In the genomic region with DNA sequence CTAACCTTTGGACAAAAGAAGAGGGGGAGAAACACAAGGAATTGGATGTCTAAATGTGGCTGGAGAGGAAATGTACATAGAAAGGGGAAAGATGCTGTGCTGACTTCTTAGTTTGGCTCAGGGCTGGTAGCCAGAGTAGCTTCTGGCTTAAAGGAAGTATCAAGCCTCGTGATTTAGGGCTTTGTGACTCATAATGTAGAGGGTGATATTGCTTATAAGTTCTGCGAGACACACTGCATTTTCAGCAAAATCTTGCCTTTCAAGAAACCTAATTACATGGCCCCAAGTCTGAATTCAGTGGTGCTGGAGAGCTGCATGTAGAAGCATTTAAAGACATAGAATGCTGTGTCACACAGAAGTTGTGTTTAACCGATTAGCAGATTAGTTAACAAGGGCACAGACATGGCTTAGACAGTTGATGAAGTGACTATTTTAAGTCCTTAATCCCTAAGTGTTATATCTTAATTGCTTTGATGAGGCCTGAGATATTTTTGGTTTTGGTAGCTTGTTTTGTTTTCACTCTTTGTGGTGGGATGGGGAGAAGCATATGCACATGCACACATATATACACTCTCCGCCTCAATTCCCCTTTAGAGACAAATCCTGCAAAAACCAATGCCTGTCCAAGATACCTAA, we compare ENCODE assay signal across 1 cellular context.
TF ChIP-seq lines count a peak whose summit lies in the region.

No MANE protein-coding gene starts in this region.

TF ChIP-seq in GM12878, 131 proteins besides CTCF, POLR2A, EP300 and RAD21 (continued from another document and continues in another):
- TF ChIP-seq, protein P1, sequence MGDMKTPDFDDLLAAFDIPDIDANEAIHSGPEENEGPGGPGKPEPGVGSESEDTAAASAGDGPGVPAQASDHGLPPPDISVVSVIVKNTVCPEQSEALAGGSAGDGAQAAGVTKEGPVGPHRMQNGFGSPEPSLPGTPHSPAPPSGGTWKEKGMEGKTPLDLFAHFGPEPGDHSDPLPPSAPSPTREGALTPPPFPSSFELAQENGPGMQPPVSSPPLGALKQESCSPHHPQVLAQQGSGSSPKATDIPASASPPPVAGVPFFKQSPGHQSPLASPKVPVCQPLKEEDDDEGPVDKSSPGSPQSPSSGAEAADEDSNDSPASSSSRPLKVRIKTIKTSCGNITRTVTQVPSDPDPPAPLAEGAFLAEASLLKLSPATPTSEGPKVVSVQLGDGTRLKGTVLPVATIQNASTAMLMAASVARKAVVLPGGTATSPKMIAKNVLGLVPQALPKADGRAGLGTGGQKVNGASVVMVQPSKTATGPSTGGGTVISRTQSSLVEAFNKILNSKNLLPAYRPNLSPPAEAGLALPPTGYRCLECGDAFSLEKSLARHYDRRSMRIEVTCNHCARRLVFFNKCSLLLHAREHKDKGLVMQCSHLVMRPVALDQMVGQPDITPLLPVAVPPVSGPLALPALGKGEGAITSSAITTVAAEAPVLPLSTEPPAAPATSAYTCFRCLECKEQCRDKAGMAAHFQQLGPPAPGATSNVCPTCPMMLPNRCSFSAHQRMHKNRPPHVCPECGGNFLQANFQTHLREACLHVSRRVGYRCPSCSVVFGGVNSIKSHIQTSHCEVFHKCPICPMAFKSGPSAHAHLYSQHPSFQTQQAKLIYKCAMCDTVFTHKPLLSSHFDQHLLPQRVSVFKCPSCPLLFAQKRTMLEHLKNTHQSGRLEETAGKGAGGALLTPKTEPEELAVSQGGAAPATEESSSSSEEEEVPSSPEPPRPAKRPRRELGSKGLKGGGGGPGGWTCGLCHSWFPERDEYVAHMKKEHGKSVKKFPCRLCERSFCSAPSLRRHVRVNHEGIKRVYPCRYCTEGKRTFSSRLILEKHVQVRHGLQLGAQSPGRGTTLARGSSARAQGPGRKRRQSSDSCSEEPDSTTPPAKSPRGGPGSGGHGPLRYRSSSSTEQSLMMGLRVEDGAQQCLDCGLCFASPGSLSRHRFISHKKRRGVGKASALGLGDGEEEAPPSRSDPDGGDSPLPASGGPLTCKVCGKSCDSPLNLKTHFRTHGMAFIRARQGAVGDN (IDR thresholded peaks at IDR 0.05), result 0 out of 2 replicates have a peak, but pooled peaks have one; percentile 29
- TF ChIP-seq GABPA (IDR thresholded peaks at IDR 0.05; ENCODE audit: low read depth) (no peak), IKZF1 (conservative IDR thresholded peaks at IDR 0.05) (0 out of 2 replicates have a peak, but pooled peaks have one; percentile 27), STAT3 (IDR thresholded peaks at IDR 0.05; ENCODE audit: low read depth, low read length) (no peak), CREB1 (IDR thresholded peaks at IDR 0.05; ENCODE audit: low read depth) (no peak), KLF5 (IDR thresholded peaks at IDR 0.05; ENCODE audit: partially characterized antibody) (no peak), NR2C1 (IDR thresholded peaks at IDR 0.05) (no peak), SIN3A (IDR thresholded peaks at IDR 0.05; ENCODE audit: low read depth, low read length) (no peak), KAT2A (conservative IDR thresholded peaks at IDR 0.05; ENCODE audit: control insufficient read depth, low read depth, low read length) (no peak), POLR2AphosphoS5 (IDR thresholded peaks at IDR 0.05; ENCODE audit: low read length) (no peak), LARP7 (IDR thresholded peaks at IDR 0.05) (no peak), MTA2 (IDR thresholded peaks at IDR 0.05; ENCODE audit: low read depth) (peak; percentile 91), ZNF24 (IDR thresholded peaks at IDR 0.05) (no peak), RBBP5 (conservative IDR thresholded peaks at IDR 0.05) (no peak), PAX8 (IDR thresholded peaks at IDR 0.05) (no peak), GATAD2B (conservative IDR thresholded peaks at IDR 0.05; ENCODE audit: low read depth) (no peak), NRF1 (conservative IDR thresholded peaks at IDR 0.05; ENCODE audit: low read depth, low read length) (no peak), HDAC6 (IDR thresholded peaks at IDR 0.05; ENCODE audit: unreplicated experiment) (no peak), ATF7 (IDR thresholded peaks at IDR 0.05; ENCODE audit: low read depth) (0 out of 2 replicates have a peak, but pooled peaks have one; percentile 12), SPI1 (IDR thresholded peaks at IDR 0.05; ENCODE audit: borderline replicate concordance, insufficient read depth, low read depth, low read length) (no peak), YBX1 (IDR thresholded peaks at IDR 0.05) (no peak), ZSCAN29 (IDR thresholded peaks at IDR 0.05) (no peak), NR2C2 (IDR thresholded peaks at IDR 0.05; ENCODE audit: borderline replicate concordance, control insufficient read depth, insufficient read length, low read depth) (no peak), RAD51 (IDR thresholded peaks at IDR 0.05) (no peak)
- TF ChIP-seq, protein P2, sequence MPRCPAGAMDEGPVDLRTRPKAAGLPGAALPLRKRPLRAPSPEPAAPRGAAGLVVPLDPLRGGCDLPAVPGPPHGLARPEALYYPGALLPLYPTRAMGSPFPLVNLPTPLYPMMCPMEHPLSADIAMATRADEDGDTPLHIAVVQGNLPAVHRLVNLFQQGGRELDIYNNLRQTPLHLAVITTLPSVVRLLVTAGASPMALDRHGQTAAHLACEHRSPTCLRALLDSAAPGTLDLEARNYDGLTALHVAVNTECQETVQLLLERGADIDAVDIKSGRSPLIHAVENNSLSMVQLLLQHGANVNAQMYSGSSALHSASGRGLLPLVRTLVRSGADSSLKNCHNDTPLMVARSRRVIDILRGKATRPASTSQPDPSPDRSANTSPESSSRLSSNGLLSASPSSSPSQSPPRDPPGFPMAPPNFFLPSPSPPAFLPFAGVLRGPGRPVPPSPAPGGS (IDR thresholded peaks at IDR 0.05; ENCODE audit: borderline replicate concordance, insufficient read depth, low read depth, low read length, poor library complexity, severe bottlenecking), result no peak
- TF ChIP-seq, protein P3, sequence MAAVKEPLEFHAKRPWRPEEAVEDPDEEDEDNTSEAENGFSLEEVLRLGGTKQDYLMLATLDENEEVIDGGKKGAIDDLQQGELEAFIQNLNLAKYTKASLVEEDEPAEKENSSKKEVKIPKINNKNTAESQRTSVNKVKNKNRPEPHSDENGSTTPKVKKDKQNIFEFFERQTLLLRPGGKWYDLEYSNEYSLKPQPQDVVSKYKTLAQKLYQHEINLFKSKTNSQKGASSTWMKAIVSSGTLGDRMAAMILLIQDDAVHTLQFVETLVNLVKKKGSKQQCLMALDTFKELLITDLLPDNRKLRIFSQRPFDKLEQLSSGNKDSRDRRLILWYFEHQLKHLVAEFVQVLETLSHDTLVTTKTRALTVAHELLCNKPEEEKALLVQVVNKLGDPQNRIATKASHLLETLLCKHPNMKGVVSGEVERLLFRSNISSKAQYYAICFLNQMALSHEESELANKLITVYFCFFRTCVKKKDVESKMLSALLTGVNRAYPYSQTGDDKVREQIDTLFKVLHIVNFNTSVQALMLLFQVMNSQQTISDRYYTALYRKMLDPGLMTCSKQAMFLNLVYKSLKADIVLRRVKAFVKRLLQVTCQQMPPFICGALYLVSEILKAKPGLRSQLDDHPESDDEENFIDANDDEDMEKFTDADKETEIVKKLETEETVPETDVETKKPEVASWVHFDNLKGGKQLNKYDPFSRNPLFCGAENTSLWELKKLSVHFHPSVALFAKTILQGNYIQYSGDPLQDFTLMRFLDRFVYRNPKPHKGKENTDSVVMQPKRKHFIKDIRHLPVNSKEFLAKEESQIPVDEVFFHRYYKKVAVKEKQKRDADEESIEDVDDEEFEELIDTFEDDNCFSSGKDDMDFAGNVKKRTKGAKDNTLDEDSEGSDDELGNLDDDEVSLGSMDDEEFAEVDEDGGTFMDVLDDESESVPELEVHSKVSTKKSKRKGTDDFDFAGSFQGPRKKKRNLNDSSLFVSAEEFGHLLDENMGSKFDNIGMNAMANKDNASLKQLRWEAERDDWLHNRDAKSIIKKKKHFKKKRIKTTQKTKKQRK (IDR thresholded peaks at IDR 0.05; ENCODE audit: low read depth, low read length), result no peak
- TF ChIP-seq, protein P4, sequence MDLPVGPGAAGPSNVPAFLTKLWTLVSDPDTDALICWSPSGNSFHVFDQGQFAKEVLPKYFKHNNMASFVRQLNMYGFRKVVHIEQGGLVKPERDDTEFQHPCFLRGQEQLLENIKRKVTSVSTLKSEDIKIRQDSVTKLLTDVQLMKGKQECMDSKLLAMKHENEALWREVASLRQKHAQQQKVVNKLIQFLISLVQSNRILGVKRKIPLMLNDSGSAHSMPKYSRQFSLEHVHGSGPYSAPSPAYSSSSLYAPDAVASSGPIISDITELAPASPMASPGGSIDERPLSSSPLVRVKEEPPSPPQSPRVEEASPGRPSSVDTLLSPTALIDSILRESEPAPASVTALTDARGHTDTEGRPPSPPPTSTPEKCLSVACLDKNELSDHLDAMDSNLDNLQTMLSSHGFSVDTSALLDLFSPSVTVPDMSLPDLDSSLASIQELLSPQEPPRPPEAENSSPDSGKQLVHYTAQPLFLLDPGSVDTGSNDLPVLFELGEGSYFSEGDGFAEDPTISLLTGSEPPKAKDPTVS (IDR thresholded peaks at IDR 0.05; ENCODE audit: low read depth, low read length), result no peak
- TF ChIP-seq, protein P5, sequence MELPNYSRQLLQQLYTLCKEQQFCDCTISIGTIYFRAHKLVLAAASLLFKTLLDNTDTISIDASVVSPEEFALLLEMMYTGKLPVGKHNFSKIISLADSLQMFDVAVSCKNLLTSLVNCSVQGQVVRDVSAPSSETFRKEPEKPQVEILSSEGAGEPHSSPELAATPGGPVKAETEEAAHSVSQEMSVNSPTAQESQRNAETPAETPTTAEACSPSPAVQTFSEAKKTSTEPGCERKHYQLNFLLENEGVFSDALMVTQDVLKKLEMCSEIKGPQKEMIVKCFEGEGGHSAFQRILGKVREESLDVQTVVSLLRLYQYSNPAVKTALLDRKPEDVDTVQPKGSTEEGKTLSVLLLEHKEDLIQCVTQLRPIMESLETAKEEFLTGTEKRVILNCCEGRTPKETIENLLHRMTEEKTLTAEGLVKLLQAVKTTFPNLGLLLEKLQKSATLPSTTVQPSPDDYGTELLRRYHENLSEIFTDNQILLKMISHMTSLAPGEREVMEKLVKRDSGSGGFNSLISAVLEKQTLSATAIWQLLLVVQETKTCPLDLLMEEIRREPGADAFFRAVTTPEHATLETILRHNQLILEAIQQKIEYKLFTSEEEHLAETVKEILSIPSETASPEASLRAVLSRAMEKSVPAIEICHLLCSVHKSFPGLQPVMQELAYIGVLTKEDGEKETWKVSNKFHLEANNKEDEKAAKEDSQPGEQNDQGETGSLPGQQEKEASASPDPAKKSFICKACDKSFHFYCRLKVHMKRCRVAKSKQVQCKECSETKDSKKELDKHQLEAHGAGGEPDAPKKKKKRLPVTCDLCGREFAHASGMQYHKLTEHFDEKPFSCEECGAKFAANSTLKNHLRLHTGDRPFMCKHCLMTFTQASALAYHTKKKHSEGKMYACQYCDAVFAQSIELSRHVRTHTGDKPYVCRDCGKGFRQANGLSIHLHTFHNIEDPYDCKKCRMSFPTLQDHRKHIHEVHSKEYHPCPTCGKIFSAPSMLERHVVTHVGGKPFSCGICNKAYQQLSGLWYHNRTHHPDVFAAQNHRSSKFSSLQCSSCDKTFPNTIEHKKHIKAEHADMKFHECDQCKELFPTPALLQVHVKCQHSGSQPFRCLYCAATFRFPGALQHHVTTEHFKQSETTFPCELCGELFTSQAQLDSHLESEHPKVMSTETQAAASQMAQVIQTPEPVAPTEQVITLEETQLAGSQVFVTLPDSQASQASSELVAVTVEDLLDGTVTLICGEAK (IDR thresholded peaks at IDR 0.05; ENCODE audit: borderline replicate concordance), result no peak
- TF ChIP-seq, protein P6, sequence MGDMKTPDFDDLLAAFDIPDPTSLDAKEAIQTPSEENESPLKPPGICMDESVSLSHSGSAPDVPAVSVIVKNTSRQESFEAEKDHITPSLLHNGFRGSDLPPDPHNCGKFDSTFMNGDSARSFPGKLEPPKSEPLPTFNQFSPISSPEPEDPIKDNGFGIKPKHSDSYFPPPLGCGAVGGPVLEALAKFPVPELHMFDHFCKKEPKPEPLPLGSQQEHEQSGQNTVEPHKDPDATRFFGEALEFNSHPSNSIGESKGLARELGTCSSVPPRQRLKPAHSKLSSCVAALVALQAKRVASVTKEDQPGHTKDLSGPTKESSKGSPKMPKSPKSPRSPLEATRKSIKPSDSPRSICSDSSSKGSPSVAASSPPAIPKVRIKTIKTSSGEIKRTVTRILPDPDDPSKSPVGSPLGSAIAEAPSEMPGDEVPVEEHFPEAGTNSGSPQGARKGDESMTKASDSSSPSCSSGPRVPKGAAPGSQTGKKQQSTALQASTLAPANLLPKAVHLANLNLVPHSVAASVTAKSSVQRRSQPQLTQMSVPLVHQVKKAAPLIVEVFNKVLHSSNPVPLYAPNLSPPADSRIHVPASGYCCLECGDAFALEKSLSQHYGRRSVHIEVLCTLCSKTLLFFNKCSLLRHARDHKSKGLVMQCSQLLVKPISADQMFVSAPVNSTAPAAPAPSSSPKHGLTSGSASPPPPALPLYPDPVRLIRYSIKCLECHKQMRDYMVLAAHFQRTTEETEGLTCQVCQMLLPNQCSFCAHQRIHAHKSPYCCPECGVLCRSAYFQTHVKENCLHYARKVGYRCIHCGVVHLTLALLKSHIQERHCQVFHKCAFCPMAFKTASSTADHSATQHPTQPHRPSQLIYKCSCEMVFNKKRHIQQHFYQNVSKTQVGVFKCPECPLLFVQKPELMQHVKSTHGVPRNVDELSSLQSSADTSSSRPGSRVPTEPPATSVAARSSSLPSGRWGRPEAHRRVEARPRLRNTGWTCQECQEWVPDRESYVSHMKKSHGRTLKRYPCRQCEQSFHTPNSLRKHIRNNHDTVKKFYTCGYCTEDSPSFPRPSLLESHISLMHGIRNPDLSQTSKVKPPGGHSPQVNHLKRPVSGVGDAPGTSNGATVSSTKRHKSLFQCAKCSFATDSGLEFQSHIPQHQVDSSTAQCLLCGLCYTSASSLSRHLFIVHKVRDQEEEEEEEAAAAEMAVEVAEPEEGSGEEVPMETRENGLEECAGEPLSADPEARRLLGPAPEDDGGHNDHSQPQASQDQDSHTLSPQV (IDR thresholded peaks at IDR 0.05), result no peak
- TF ChIP-seq, protein P7, sequence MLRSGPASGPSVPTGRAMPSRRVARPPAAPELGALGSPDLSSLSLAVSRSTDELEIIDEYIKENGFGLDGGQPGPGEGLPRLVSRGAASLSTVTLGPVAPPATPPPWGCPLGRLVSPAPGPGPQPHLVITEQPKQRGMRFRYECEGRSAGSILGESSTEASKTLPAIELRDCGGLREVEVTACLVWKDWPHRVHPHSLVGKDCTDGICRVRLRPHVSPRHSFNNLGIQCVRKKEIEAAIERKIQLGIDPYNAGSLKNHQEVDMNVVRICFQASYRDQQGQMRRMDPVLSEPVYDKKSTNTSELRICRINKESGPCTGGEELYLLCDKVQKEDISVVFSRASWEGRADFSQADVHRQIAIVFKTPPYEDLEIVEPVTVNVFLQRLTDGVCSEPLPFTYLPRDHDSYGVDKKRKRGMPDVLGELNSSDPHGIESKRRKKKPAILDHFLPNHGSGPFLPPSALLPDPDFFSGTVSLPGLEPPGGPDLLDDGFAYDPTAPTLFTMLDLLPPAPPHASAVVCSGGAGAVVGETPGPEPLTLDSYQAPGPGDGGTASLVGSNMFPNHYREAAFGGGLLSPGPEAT (IDR thresholded peaks at IDR 0.05; ENCODE audit: low read depth), result no peak
- TF ChIP-seq, protein P8, sequence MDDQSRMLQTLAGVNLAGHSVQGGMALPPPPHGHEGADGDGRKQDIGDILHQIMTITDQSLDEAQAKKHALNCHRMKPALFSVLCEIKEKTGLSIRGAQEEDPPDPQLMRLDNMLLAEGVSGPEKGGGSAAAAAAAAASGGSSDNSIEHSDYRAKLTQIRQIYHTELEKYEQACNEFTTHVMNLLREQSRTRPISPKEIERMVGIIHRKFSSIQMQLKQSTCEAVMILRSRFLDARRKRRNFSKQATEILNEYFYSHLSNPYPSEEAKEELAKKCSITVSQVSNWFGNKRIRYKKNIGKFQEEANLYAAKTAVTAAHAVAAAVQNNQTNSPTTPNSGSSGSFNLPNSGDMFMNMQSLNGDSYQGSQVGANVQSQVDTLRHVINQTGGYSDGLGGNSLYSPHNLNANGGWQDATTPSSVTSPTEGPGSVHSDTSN (IDR thresholded peaks at IDR 0.05; ENCODE audit: insufficient replicate concordance, low read depth, low read length), result no peak
